In genomic region chr17:17972126-17972951, GRCh38 we compare ENCODE assay signal across 8 cellular contexts. TPM values are rescaled to one million over a fixed set of nuclear protein-coding genes. Genes with fewer than 3 reads are reported as not detected.
A peak's percentile ranks its signal among the peaks of the same experiment; 100 is the strongest.
DNase-seq lines count a peak whose midpoint lies in the region; ATAC-seq and TF ChIP-seq lines count a peak whose summit lies in the region.

TSS of gene DRC3 (plus strand) at chr17:17972862. CDS start at chr17:17977599, 4,737 bp downstream.
TSS of gene TOM1L2 (minus strand) at chr17:17972400. CDS start at chr17:17972313, 87 bp downstream.

- H3K4me3 Mint-ChIP-seq in activated naive CD8-positive, alpha-beta T cell treated with anti-CD3 and anti-CD28 coated beads, Interleukin-2, amount 50 U/mL, for 24 hours, result peak within 1 kb of the TSS; percentile 89

- peak; percentile 98 to 100 (median 98) for DNase-seq in NCI-H1417 (lab: John Stamatoyannopoulos, UW)
- DNase-seq in activated naive CD8-positive, alpha-beta T cell treated with anti-CD3 and anti-CD28 coated beads, Interleukin-2, amount 50 U/mL, for 24 hours, result peak; percentile 99
- peak; percentile 100 for DNase-seq in Right ventricle myocardium superior
- peak; percentile 100 for DNase-seq in ovary
- DNase-seq in thyroid gland, result peak; percentile 100

- peak; percentile 94 for ATAC-seq in HG02763 (IDR thresholded peaks at IDR 0.05; ENCODE audit: unreplicated experiment)
- ATAC-seq in activated naive CD8-positive, alpha-beta T cell treated with anti-CD3 and anti-CD28 coated beads, Interleukin-2, amount 50 U/mL, for 24 hours, result peak; percentile 98
- peak; percentile 96 for ATAC-seq in Right ventricle myocardium superior (ENCODE audit: poor library complexity)

- H3F3A ChIP-seq in SU-DHL-6 (ENCODE audit: insufficient read depth), result no peaks in the 10 kb centered on the region

- H3K27me3 Mint-ChIP-seq in activated naive CD8-positive, alpha-beta T cell treated with anti-CD3 and anti-CD28 coated beads, Interleukin-2, amount 50 U/mL, for 24 hours, result no peaks in the 10 kb centered on the region

- no peaks in the 10 kb centered on the region for H3K9me3 ChIP-seq in SU-DHL-6 (ENCODE audit: insufficient read depth, low read length)
- no peaks in the 10 kb centered on the region for H3K9me3 ChIP-seq in ovary
- no peaks in the 10 kb centered on the region for H3K9me3 ChIP-seq in thyroid gland

- no peaks in the 10 kb centered on the region for H3K9me2 ChIP-seq in SU-DHL-6 (replicated peaks; ENCODE audit: insufficient read depth, low read length)

- no peak within 1 kb of the TSS for H3K27ac ChIP-seq in SU-DHL-6 (ENCODE audit: low read depth, low read length)
- peak within 1 kb of the TSS; percentile 63 to 74 for H3K27ac ChIP-seq in ovary
- peak within 1 kb of the TSS; percentile 60 to 86 (median 75) for H3K27ac ChIP-seq in thyroid gland

- peak within 1 kb of the TSS; percentile 63 for H3K9ac ChIP-seq in SU-DHL-6 (ENCODE audit: low read length)

- peak; percentile 49 for TF ChIP-seq EP300 in ovary (IDR thresholded peaks at IDR 0.05)

- intact Hi-C loops in Right ventricle myocardium superior (cut with DNase I) (loop anchor here (5.0 to 10.0 kb wide), 2 partner anchors 50 to 62 kb away; partner anchors contain the start of genes ATPAF2 and GID4), ovary (cut with DNase I) (no loop called here), thyroid gland (cut with DNase I) (loop anchor here (10.0 kb wide), 2 partner anchors 62 to 68 kb away; partner anchors contain the start of genes ATPAF2 and GID4)

- TF ChIP-seq POLR2A in ovary (IDR thresholded peaks at IDR 0.05), result peak; percentile 83
- peak; percentile 92 to 94 for TF ChIP-seq POLR2A in thyroid gland (IDR thresholded peaks at IDR 0.05)

- peak within 1 kb of the TSS; percentile 72 for H3K4me2 ChIP-seq in SU-DHL-6 (ENCODE audit: low read depth, low read length, poor library complexity, severe bottlenecking)

- peak within 1 kb of the TSS; percentile 76 for H3K4me3 ChIP-seq in GM12875 (ENCODE audit: low read depth, low read length)
- H3K4me3 ChIP-seq in SU-DHL-6 (ENCODE audit: insufficient read depth, low read length, poor library complexity, severe bottlenecking), result peak within 1 kb of the TSS; percentile 67
- H3K4me3 ChIP-seq in ovary, result peak within 1 kb of the TSS; percentile 97
- peak within 1 kb of the TSS; percentile 38 to 85 (median 79) for H3K4me3 ChIP-seq in thyroid gland (replicated peaks in 1 of 3)

- H3K79me2 ChIP-seq in SU-DHL-6 (ENCODE audit: insufficient read depth, low read length), result no peaks in the 10 kb centered on the region

- H3K9me3 Mint-ChIP-seq in activated naive CD8-positive, alpha-beta T cell treated with anti-CD3 and anti-CD28 coated beads, Interleukin-2, amount 50 U/mL, for 24 hours, result no peaks in the 10 kb centered on the region

- 0 to 1% (median 0%) methylated on average over 52 to 59 of the region's 59 CpGs for WGBS in ovary, 3 donors
- 0% methylated on average over 28 to 41 of the region's 59 CpGs for WGBS in thyroid gland, 2 donors

- H3K27me3 ChIP-seq in SU-DHL-6 (ENCODE audit: low read length) (no peaks in the 10 kb centered on the region), ovary (no peaks in the 10 kb centered on the region), thyroid gland (no peaks in the 10 kb centered on the region)

- no peaks in the 10 kb centered on the region for H3K36me3 Mint-ChIP-seq in activated naive CD8-positive, alpha-beta T cell treated with anti-CD3 and anti-CD28 coated beads, Interleukin-2, amount 50 U/mL, for 24 hours (ENCODE audit: low read depth)

- H3K4me1 ChIP-seq in ovary (ENCODE audit: insufficient read depth) (peaks cover 9% of the 10 kb centered on the region), thyroid gland (peaks cover 30 to 32% of the 10 kb centered on the region in 2 donors)

- TF ChIP-seq CTCF in GM12875 (IDR thresholded peaks at IDR 0.05; ENCODE audit: borderline replicate concordance, insufficient read depth, low read depth, low read length), result no peak
- TF ChIP-seq CTCF in SU-DHL-6 (IDR thresholded peaks at IDR 0.05; ENCODE audit: insufficient read depth, low read length, poor library complexity, severe bottlenecking), result no peak
- TF ChIP-seq CTCF in ovary (IDR thresholded peaks at IDR 0.05), result peak in 2 of 3 donors; percentile 18 to 26
- peak in 3 of 6 experiments; percentile 6 to 29 (median 21) for TF ChIP-seq CTCF in thyroid gland (IDR thresholded peaks at IDR 0.05)

- peak within 1 kb of the TSS; percentile 84 for H2AFZ ChIP-seq in SU-DHL-6 (ENCODE audit: low read depth, low read length, severe bottlenecking)

- no peaks in the 10 kb centered on the region for H3K36me3 ChIP-seq in SU-DHL-6 (ENCODE audit: low read length)
- no peaks in the 10 kb centered on the region for H3K36me3 ChIP-seq in ovary
- no peaks in the 10 kb centered on the region for H3K36me3 ChIP-seq in thyroid gland

- peaks cover 33% of the 10 kb centered on the region for H3K4me1 Mint-ChIP-seq in activated naive CD8-positive, alpha-beta T cell treated with anti-CD3 and anti-CD28 coated beads, Interleukin-2, amount 50 U/mL, for 24 hours

- no peaks in the 10 kb centered on the region; the same call in 1 of the 2 replicates for H4K20me1 ChIP-seq in SU-DHL-6 (ENCODE audit: low read depth, low read length)

- H3K27ac Mint-ChIP-seq in activated naive CD8-positive, alpha-beta T cell treated with anti-CD3 and anti-CD28 coated beads, Interleukin-2, amount 50 U/mL, for 24 hours, result peak within 1 kb of the TSS; percentile 88

RNA-seq across cellular contexts. Expression of gene DRC3, which starts in this region (rescaled TPM):
- total RNA-seq in Right ventricle myocardium superior, result 1.4 TPM
- 10 to 100 TPM in 1 of 7 donors, 1 to 10 TPM in 6; 3.6 to 35.3 (median 6.0) TPM for total RNA-seq in ovary
- polyA plus RNA-seq in ovary, result 1 to 10 TPM; 4.6 to 8.5 TPM
- total RNA-seq in thyroid gland, result 10 to 100 TPM; 18.5 to 28.7 (median 23.4) TPM

RNA-seq across cellular contexts. Expression of gene TOM1L2, which starts in this region (rescaled TPM):
- total RNA-seq in Right ventricle myocardium superior, result 253 TPM
- 10 to 100 TPM; 25.6 to 62.5 (median 50.4) TPM for total RNA-seq in ovary
- 10 to 100 TPM; 33.4 to 39.7 TPM for polyA plus RNA-seq in ovary
- 100 to 1,000 TPM; 138 to 881 (median 257) TPM for total RNA-seq in thyroid gland

Comparison
In these comparisons a context has a peak if more than half of its experiments do, and no peak if none do; other contexts are left out.
1. CTCF ChIP-seq: peak in ovary (2 of 3); none in GM12875 (single experiment) and SU-DHL-6 (single experiment).
2. intact Hi-C loops: an anchor here in Right ventricle myocardium superior (5.0 to 10.0 kb wide) and thyroid gland (10.0 kb wide); none called in ovary.
3. Peak in every context shown above with its lines, with median percentiles within 50 percentile points of each other: H3K4me3 ChIP-seq, ATAC-seq and DNase-seq.